18 cellular contexts compared by ENCODE assay signal in the genomic region with DNA sequence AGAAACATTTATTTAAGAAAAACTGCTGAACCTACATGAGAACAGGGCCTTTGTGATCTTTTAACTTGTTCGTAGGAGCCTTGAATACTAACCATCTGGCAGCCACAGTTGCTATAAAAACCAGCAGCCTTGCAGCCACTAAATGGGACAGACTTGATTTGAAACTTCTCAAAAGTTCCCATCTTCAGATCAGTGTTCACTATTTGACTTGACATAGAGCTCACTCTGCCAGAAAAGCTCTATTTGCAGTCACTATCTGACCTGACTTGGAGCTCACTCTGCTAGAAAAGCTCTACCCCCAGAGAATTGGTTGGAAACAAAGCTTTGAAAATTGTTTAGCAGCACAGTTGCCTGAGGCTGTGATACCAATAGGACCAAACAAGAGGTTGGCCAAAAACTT.
"Had no signal": no experiment of that assay in that cellular context is flagged by ENCODE, and none has a peak within 500 bp of the region (broad histone marks: within the 10 kb centered on the region; RNA-seq: fewer than 3 reads in every experiment).

No MANE protein-coding gene starts in this region.

- H3K4me1 ChIP-seq: lower lobe of right lung, pancreas, right lobe of liver, suprapubic skin, transverse colon, upper lobe of right lung, uterus had no signal

- H3K36me3 ChIP-seq: lower lobe of right lung, neutrophil, pancreas, right lobe of liver, suprapubic skin, transverse colon, upper lobe of right lung, uterus had no signal

- H3K27me3 Mint-ChIP-seq: stimulated activated naive CD8-positive, alpha-beta T cell treated with anti-CD3 and anti-CD28 coated beads, Interleukin-15, amount 100 ng/mL, for 72 hours had no signal

- ATAC-seq: left ventricle myocardium superior; lower lobe of right lung; natural killer cell; pancreas; right lobe of liver; stimulated activated naive CD8-positive, alpha-beta T cell treated with anti-CD3 and anti-CD28 coated beads, Interleukin-15, amount 100 ng/mL, for 72 hours; upper lobe of right lung had no signal

- H3K27ac Mint-ChIP-seq: natural killer cell; stimulated activated naive CD8-positive, alpha-beta T cell treated with anti-CD3 and anti-CD28 coated beads, Interleukin-15, amount 100 ng/mL, for 72 hours had no signal

- H3K27ac ChIP-seq: coronary artery, lower lobe of right lung, neutrophil, pancreas, right lobe of liver, suprapubic skin, transverse colon, upper lobe of right lung, uterus had no signal

- H3K9me3 ChIP-seq: lower lobe of right lung, neutrophil, pancreas, right lobe of liver, suprapubic skin, transverse colon, upper lobe of right lung, uterus had no signal

- H3K27me3 ChIP-seq: neutrophil, pancreas, right lobe of liver, suprapubic skin, transverse colon, upper lobe of right lung, uterus had no signal

- DNase-seq: dermis blood vessel endothelial cell; effector memory CD4-positive, alpha-beta T cell; left ventricle myocardium superior; lower lobe of right lung; natural killer cell; pancreas; right lobe of liver; small intestine; stimulated activated CD4-positive, alpha-beta T cell treated with anti-CD3 and anti-CD28 coated beads, Interleukin-15, amount 100 ng/mL, for 24 hours; stimulated activated CD4-positive, alpha-beta T cell treated with anti-CD3 and anti-CD28 coated beads, Interleukin-2, amount 100 ng/mL, for 48 hours; stimulated activated naive CD4-positive, alpha-beta T cell; stimulated activated naive CD8-positive, alpha-beta T cell treated with anti-CD3 and anti-CD28 coated beads, Interleukin-15, amount 100 ng/mL, for 72 hours; transverse colon; upper lobe of right lung; uterus had no signal

- H3K4me3 ChIP-seq: coronary artery, lower lobe of right lung, pancreas, right lobe of liver, suprapubic skin, transverse colon, upper lobe of right lung, uterus had no signal

- H3K4me1 Mint-ChIP-seq: natural killer cell; stimulated activated naive CD8-positive, alpha-beta T cell treated with anti-CD3 and anti-CD28 coated beads, Interleukin-15, amount 100 ng/mL, for 72 hours had no signal

- H3K36me3 Mint-ChIP-seq: natural killer cell had no signal

- H3K4me3 Mint-ChIP-seq: natural killer cell; stimulated activated naive CD8-positive, alpha-beta T cell treated with anti-CD3 and anti-CD28 coated beads, Interleukin-15, amount 100 ng/mL, for 72 hours had no signal
